9 cellular contexts compared by ENCODE assay signal in the genomic region with DNA sequence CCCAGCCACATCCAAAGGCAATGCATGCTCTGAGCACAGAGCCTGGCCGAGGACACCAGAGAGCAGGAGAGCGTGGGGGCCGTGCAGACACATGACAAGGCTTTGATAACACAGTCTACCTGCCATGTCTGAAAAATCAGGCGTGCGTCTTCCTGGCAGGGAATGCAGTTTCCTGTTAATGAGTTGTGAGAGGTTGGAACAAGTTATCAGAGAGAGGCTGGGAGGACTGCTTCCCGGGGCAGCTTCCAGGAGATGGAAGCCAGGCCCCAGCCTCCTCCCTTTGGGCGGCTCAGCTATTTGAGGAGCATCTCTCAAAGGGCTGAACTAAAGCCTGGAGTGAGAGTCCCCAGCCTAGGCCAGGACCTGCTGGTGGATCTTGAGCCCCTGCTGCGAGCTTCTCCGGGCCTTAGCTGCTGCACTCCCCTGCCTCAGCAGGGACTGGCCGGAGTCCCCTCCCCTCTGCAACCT.
A peak's percentile ranks its signal among the peaks of the same experiment; 100 is the strongest.
DNase-seq lines count a peak whose midpoint lies in the region; ATAC-seq, FAIRE-seq and TF ChIP-seq lines count a peak whose summit lies in the region.
"Had no signal": no experiment of that assay in that cellular context is flagged by ENCODE, and none has a peak within 500 bp of the region (broad histone marks: within the 10 kb centered on the region; RNA-seq: fewer than 3 reads in every experiment).

No MANE protein-coding gene starts in this region.

- in situ Hi-C loops in GM23248 (cut with MboI), result no loop called here

- peak in 1 of 4 donors; percentile 14 for TF ChIP-seq EP300 in sigmoid colon (IDR thresholded peaks at IDR 0.05)

- no peak for FAIRE-seq in D721Med (lab: Jason Lieb, UNC)

- peaks cover 3% of the 10 kb centered on the region; the same call in 1 of the 2 replicates for H3K4me1 ChIP-seq in GM23248 (ENCODE audit: insufficient read depth)
- peaks cover 0 to 53% (median 36%) of the 10 kb centered on the region in 4 donors for H3K4me1 ChIP-seq in sigmoid colon

- no peak overlapping the region for H2AFZ ChIP-seq in GM23248

- no peak overlapping the region for H3K9ac ChIP-seq in GM23248

- H3K9me2 ChIP-seq in GM23248 (ENCODE audit: insufficient read depth), result no peaks in the 10 kb centered on the region

- H4K20me1 ChIP-seq in GM23248 (ENCODE audit: insufficient read depth), result no peaks in the 10 kb centered on the region

- TF ChIP-seq CTCF in sigmoid colon (IDR thresholded peaks at IDR 0.05) (no peak), D721Med (IDR thresholded peaks at IDR 0.05; ENCODE audit: insufficient read depth, missing control alignments) (no peak)

- 19 to 32% methylated on average over 10 of the region's 10 CpGs for WGBS in GM23248 (ENCODE audit: low coverage in 1 of 2, low lambda C conversion rate in 2 of 2, missing lambda C conversion rate in 2 of 2), 2 experiments
- 13 to 50% methylated on average over 10 of the region's 10 CpGs for WGBS in sigmoid colon, 2 donors

- DNase-seq in GM23248 (peak; percentile 40), amygdala (lab: John Stamatoyannopoulos, UW) (peak in 31 of 56 donors; percentile 10 to 87 (median 37)), iris pigment epithelial cell (ENCODE audit: low read depth) (peak; percentile 27), sigmoid colon (peak; percentile 89), D721Med (ENCODE audit: insufficient read length, low spot score) (no peak)
- no peak for DNase-seq in stimulated activated naive CD4-positive, alpha-beta T cell (lab: John Stamatoyannopoulos, UW)
- DNase-seq: stimulated activated CD4-positive, alpha-beta T cell treated with anti-CD3 and anti-CD28 coated beads, Interleukin-15, amount 100 ng/mL, for 24 hours had no signal

- H3K27ac ChIP-seq in GM23248, result no peak overlapping the region
- H3K27ac ChIP-seq in sigmoid colon, result peak overlapping the region; percentile 56 to 84 (median 75)

- H3K27me3 ChIP-seq in GM23248 (replicated peaks; ENCODE audit: insufficient read depth) (no peaks in the 10 kb centered on the region), sigmoid colon (no peaks in the 10 kb centered on the region)

- no peak overlapping the region for H3K4me2 ChIP-seq in GM23248 (ENCODE audit: unreplicated experiment)

- no peaks in the 10 kb centered on the region for H3K79me2 ChIP-seq in GM23248 (ENCODE audit: insufficient read depth)

- no peaks in the 10 kb centered on the region for H3F3A ChIP-seq in GM23248 (ENCODE audit: insufficient read depth)

- ATAC-seq in GM19455 (IDR thresholded peaks at IDR 0.05; ENCODE audit: unreplicated experiment) (no peak), GM18907 (IDR thresholded peaks at IDR 0.05; ENCODE audit: unreplicated experiment) (no peak)

- H3K36me3 ChIP-seq in GM23248 (ENCODE audit: low read depth) (no peaks in the 10 kb centered on the region), sigmoid colon (no peaks in the 10 kb centered on the region)

- H3K4me3 ChIP-seq in GM23248 (no peak overlapping the region), sigmoid colon (no peak overlapping the region)

- intact Hi-C loops in sigmoid colon (cut with DNase I), result loop anchor here (2.0 kb wide), 1 partner anchor 15 kb away; no protein-coding TSS in a partner anchor

- no peaks in the 10 kb centered on the region for H3K9me3 ChIP-seq in GM23248 (ENCODE audit: low read depth)
- H3K9me3 ChIP-seq in sigmoid colon, result no peaks in the 10 kb centered on the region

- no peak for TF ChIP-seq POLR2A in sigmoid colon (IDR thresholded peaks at IDR 0.05)

Comparison
In these comparisons a context has a peak if more than half of its experiments do, and no peak if none do; other contexts are left out.
1. DNase-seq: peak in GM23248 (single experiment), amygdala (31 of 56), iris pigment epithelial cell (single experiment) and sigmoid colon (single experiment); none in stimulated activated naive CD4-positive, alpha-beta T cell (0 of 6) and D721Med (single experiment).